In the genomic region with DNA sequence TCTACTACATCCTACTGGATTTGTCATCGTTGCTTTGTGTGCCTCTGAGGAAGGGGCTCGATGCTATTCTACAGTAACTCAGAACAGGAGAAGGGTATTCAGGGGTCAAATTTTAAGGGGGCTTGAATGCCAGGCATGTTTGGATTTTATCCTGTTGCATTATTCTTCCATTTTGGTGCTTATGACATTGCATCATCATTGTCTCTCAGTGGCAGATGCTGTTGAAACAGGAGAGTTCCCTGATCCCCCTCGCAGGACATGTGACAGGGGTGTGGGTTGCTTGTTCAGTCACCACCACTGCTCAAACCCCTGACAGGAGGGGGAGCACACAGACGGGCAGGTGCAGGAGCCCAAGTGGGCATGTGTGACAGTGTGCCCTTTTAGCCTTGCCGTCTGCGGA, we compare ENCODE assay signal across 16 cellular contexts.
DNase-seq lines count a peak whose midpoint lies in the region; ATAC-seq, FAIRE-seq and TF ChIP-seq lines count a peak whose summit lies in the region.
"Had no signal": no experiment of that assay in that cellular context is flagged by ENCODE, and none has a peak within 500 bp of the region (broad histone marks: within the 10 kb centered on the region; RNA-seq: fewer than 3 reads in every experiment).

No MANE protein-coding gene starts in this region.

- H4K20me1 ChIP-seq in HepG2 (ENCODE audit: insufficient read depth, low read length) = no peaks in the 10 kb centered on the region
- H4K20me1 ChIP-seq in K562 (replicated peaks; ENCODE audit: control insufficient read depth, insufficient read depth, low read length) = no peaks in the 10 kb centered on the region

- no peaks in the 10 kb centered on the region for H3K36me3 Mint-ChIP-seq in stimulated activated memory B cell treated with anti-CD40 and anti-IgM and Interleukin-4, amounts not matched to agents 10 μg/mL and 1 μg/mL and 100 μg/mL, for 72 hours
- H3K36me3 Mint-ChIP-seq: CD4-positive, alpha-beta memory T cell had no signal

- 25% methylated on average over 5 of the region's 6 CpGs for WGBS in HepG2 (ENCODE audit: low lambda C conversion rate)
- WGBS in right lobe of liver (ENCODE audit: insufficient coverage, low coverage, low lambda C conversion rate, missing lambda C conversion rate) = 25% methylated on average over 2 of the region's 6 CpGs
- 4% methylated on average over 6 of the region's 6 CpGs for WGBS in K562 (ENCODE audit: insufficient coverage, low coverage, missing lambda C conversion rate)

- H3K9me3 ChIP-seq in HepG2 (ENCODE audit: low read length) (no peaks in the 10 kb centered on the region), right lobe of liver (no peaks in the 10 kb centered on the region), K562 (replicated peaks; ENCODE audit: control insufficient read depth, insufficient read depth, low read depth, low read length) (no peaks in the 10 kb centered on the region)
- H3K9me3 ChIP-seq: BE2C had no signal

- no peaks in the 10 kb centered on the region for H3K4me1 Mint-ChIP-seq in stimulated activated memory B cell treated with anti-CD40 and anti-IgM and Interleukin-4, amounts not matched to agents 10 μg/mL and 1 μg/mL and 100 μg/mL, for 72 hours
- H3K4me1 Mint-ChIP-seq: CD4-positive, alpha-beta memory T cell had no signal

- BruUV-seq in HepG2 (replicated peaks; lab: Mats Ljungman, UMichigan) (no TSS peak), K562 (replicated peaks; lab: Mats Ljungman, UMichigan) (no TSS peak)

- in situ Hi-C loops in HepG2 (cut with HindIII; ENCODE audit: extremely low pct_ligation_motif_present, low pct_unique_long_range_greater_than_20kb) (no loop called here), K562 (cut with MboI) (no loop called here)

- intact Hi-C loops in HepG2 (cut with micrococcal nuclease; ENCODE audit: unreplicated experiment) = no loop called here
- intact Hi-C loops in right lobe of liver (cut with DNase I) = no loop called here
- intact Hi-C loops in K562 (cut with micrococcal nuclease) = no loop called here

- no peak overlapping the region for H3K27ac Mint-ChIP-seq in stimulated activated memory B cell treated with anti-CD40 and anti-IgM and Interleukin-4, amounts not matched to agents 10 μg/mL and 1 μg/mL and 100 μg/mL, for 72 hours
- H3K27ac Mint-ChIP-seq: CD4-positive, alpha-beta memory T cell had no signal

- no peaks in the 10 kb centered on the region for H3K9me3 Mint-ChIP-seq in stimulated activated memory B cell treated with anti-CD40 and anti-IgM and Interleukin-4, amounts not matched to agents 10 μg/mL and 1 μg/mL and 100 μg/mL, for 72 hours

- H3K4me2 ChIP-seq in HepG2 (ENCODE audit: low read depth, low read length) (no peak overlapping the region), K562 (ENCODE audit: insufficient read depth, low read length) (no peak overlapping the region)

- no peak for TF ChIP-seq CTCF in HepG2 (CRISPR knock-in tag; IDR thresholded peaks at IDR 0.05)
- TF ChIP-seq CTCF in right lobe of liver (IDR thresholded peaks at IDR 0.05) = no peak
- TF ChIP-seq CTCF in K562 (IDR thresholded peaks at IDR 0.05 in 2 of 3, conservative IDR thresholded peaks at IDR 0.05 in 1 of 3; ENCODE audit: insufficient read depth in 2 of 3, low read depth in 1 of 3, low read length in 3 of 3) = no peak

- no peak overlapping the region for H2AFZ ChIP-seq in HepG2 (ENCODE audit: low read length)
- no peak overlapping the region for H2AFZ ChIP-seq in K562 (ENCODE audit: low read depth, low read length)

- no peak overlapping the region for H3K27ac ChIP-seq in HepG2 (ENCODE audit: extremely low read length, insufficient read depth, low read length)
- no peak overlapping the region for H3K27ac ChIP-seq in right lobe of liver
- no peak overlapping the region for H3K27ac ChIP-seq in K562 (ENCODE audit: extremely low read depth, low read depth, low read length)
- H3K27ac ChIP-seq: C4-2B had no signal

- H3K4me3 Mint-ChIP-seq in stimulated activated memory B cell treated with anti-CD40 and anti-IgM and Interleukin-4, amounts not matched to agents 10 μg/mL and 1 μg/mL and 100 μg/mL, for 72 hours = no peak overlapping the region

- H3K4me1 ChIP-seq in HepG2 (ENCODE audit: insufficient read depth, low read length) (no peaks in the 10 kb centered on the region), right lobe of liver (no peaks in the 10 kb centered on the region), K562 (replicated peaks in 1 of 2; ENCODE audit: control insufficient read depth in 2 of 2, insufficient read depth in 2 of 2, low read length in 2 of 2) (no peaks in the 10 kb centered on the region)
- H3K4me1 ChIP-seq: BE2C had no signal

- CTCF ChIA-PET in HepG2 (lab: Yijun Ruan, JAX; ENCODE audit: low intra/inter-chr PET ratio, low total read pairs) (no interaction called here), K562 (lab: Yijun Ruan, JAX; ENCODE audit: low intra/inter-chr PET ratio) (no interaction called here)

- TF ChIP-seq POLR2A in HepG2 (IDR thresholded peaks at IDR 0.05; ENCODE audit: insufficient read depth in 1 of 2, low read depth in 2 of 2, low read length in 2 of 2) = no peak
- no peak for TF ChIP-seq POLR2A in right lobe of liver (IDR thresholded peaks at IDR 0.05)
- TF ChIP-seq POLR2A in K562 (conservative IDR thresholded peaks at IDR 0.05) = no peak

- no peaks in the 10 kb centered on the region for H3K79me2 ChIP-seq in HepG2 (ENCODE audit: insufficient read depth, low read length)
- H3K79me2 ChIP-seq in K562 (ENCODE audit: control insufficient read depth, insufficient read depth, low read length) = no peaks in the 10 kb centered on the region

- DNase-seq in HepG2 (ENCODE audit: low spot score) (no peak), right lobe of liver (no peak), NCI-H2171 treated with DMSO at 0.1 percent for 48 hours (lab: John Stamatoyannopoulos, UW) (peak; percentile 88), K562 (ENCODE audit: extremely low read depth in 1 of 4, low spot score in 3 of 4) (no peak), amygdala (lab: John Stamatoyannopoulos, UW) (no peak)
- DNase-seq in activated naive CD4-positive, alpha-beta T cell (lab: John Stamatoyannopoulos, UW) = no peak
- DNase-seq: BE2C; CD4-positive, alpha-beta memory T cell; DMS53; H7; KBM-7 had no signal

- H3K36me3 ChIP-seq in HepG2 (replicated peaks in 1 of 2; ENCODE audit: control insufficient read depth in 1 of 2, insufficient read depth in 2 of 2, low read length in 2 of 2) (no peaks in the 10 kb centered on the region), right lobe of liver (no peaks in the 10 kb centered on the region), K562 (ENCODE audit: control insufficient read depth, insufficient read depth, low read length) (no peaks in the 10 kb centered on the region)
- H3K36me3 ChIP-seq: BE2C had no signal

- POLR2A ChIA-PET in HepG2 (lab: Yijun Ruan, JAX) (no interaction called here), K562 (lab: Yijun Ruan, JAX) (no interaction called here)

- H3K9me1 ChIP-seq in K562 (ENCODE audit: control insufficient read depth, insufficient read depth, low read length) = no peaks in the 10 kb centered on the region

- H3K27me3 Mint-ChIP-seq in stimulated activated memory B cell treated with anti-CD40 and anti-IgM and Interleukin-4, amounts not matched to agents 10 μg/mL and 1 μg/mL and 100 μg/mL, for 72 hours = no peaks in the 10 kb centered on the region

- no peak overlapping the region for H3K4me3 ChIP-seq in HepG2 (replicated peaks in 1 of 3; ENCODE audit: insufficient read depth in 1 of 3, low read depth in 2 of 3, low read length in 3 of 3)
- H3K4me3 ChIP-seq in right lobe of liver = no peak overlapping the region
- H3K4me3 ChIP-seq in K562 = no peak overlapping the region

- no peak for FAIRE-seq in HepG2 (lab: Jason Lieb, UNC)
- no peak for FAIRE-seq in K562 (lab: Jason Lieb, UNC)
- FAIRE-seq: A204.1, D721Med had no signal

- no peaks in the 10 kb centered on the region; a peak in 1 of 5 replicates for H3K27me3 ChIP-seq in HepG2 (ENCODE audit: control insufficient read depth in 1 of 2, insufficient read depth in 2 of 2, low read length in 2 of 2)
- no peaks in the 10 kb centered on the region for H3K27me3 ChIP-seq in right lobe of liver
- H3K27me3 ChIP-seq in K562 (ENCODE audit: control insufficient read depth in 2 of 2, insufficient read depth in 2 of 2, low read length in 2 of 2) = peaks cover 0 to 2% of the 10 kb centered on the region in 2 experiments; a peak in 1 of 5 replicates

- ATAC-seq in HepG2 = no peak
- ATAC-seq in right lobe of liver = no peak
- ATAC-seq in K562 = no peak
- ATAC-seq in stimulated activated memory B cell treated with anti-CD40 and anti-IgM and Interleukin-4, amounts not matched to agents 10 μg/mL and 1 μg/mL and 100 μg/mL, for 72 hours = peak; percentile 41
- ATAC-seq in GM19397 (IDR thresholded peaks at IDR 0.05; ENCODE audit: unreplicated experiment) = no peak

- H3K9ac ChIP-seq in HepG2 (ENCODE audit: insufficient read depth, low read depth, low read length) (no peak overlapping the region), K562 (ENCODE audit: insufficient read depth in 1 of 2, low read depth in 2 of 2, low read length in 2 of 2) (no peak overlapping the region)

- TF ChIP-seq RAD21 in HepG2 (CRISPR knock-in tag; IDR thresholded peaks at IDR 0.05) (no peak), K562 (CRISPR knock-in tag; conservative IDR thresholded peaks at IDR 0.05 in 1 of 2, IDR thresholded peaks at IDR 0.05 in 1 of 2) (no peak)

- TF ChIP-seq EP300 in HepG2 (IDR thresholded peaks at IDR 0.05; ENCODE audit: low read depth in 2 of 2, low read length in 2 of 2) (no peak), HepG2 (CRISPR knock-in tag; IDR thresholded peaks at IDR 0.05; ENCODE audit: borderline replicate concordance) (no peak), K562 (IDR thresholded peaks at IDR 0.05; ENCODE audit: low read length) (no peak)

TF ChIP-seq in HepG2, 621 proteins besides CTCF, POLR2A, EP300 and RAD21 (continues in another document):
- TF ChIP-seq ATF7 (IDR thresholded peaks at IDR 0.05) = peak; percentile 47
- TF ChIP-seq ATF7 (CRISPR knock-in tag; IDR thresholded peaks at IDR 0.05) = no peak
- TF ChIP-seq NFYC (CRISPR knock-in tag; IDR thresholded peaks at IDR 0.05) = no peak
- peak; percentile 75 for TF ChIP-seq CEBPB (IDR thresholded peaks at IDR 0.05; ENCODE audit: borderline replicate concordance, low read depth, low read length)

TF ChIP-seq in K562, 482 proteins besides CTCF, POLR2A, EP300 and RAD21 (continues in another document):
- no peak for TF ChIP-seq BRCA1 (IDR thresholded peaks at IDR 0.05)
- TF ChIP-seq BRCA1 (CRISPR knock-in tag; IDR thresholded peaks at IDR 0.05) = no peak
- TF ChIP-seq ZBTB7A (IDR thresholded peaks at IDR 0.05; ENCODE audit: borderline replicate concordance, control insufficient read depth, low read depth, low read length) = no peak
- no peak for TF ChIP-seq TEAD1 (CRISPR knock-in tag; IDR thresholded peaks at IDR 0.05)
- TF ChIP-seq MYNN (IDR thresholded peaks at IDR 0.05) = no peak
- no peak for TF ChIP-seq MYNN (CRISPR knock-in tag; IDR thresholded peaks at IDR 0.05)

Comparison
In these comparisons a context has a peak if more than half of its experiments do, and no peak if none do; other contexts are left out.
1. Of the 241 proteins assayed by ChIP-seq in both HepG2 and K562: peak only in HepG2: CEBPB; only in K562: none; in both: none; in neither: 238; mixed calls (peak in some experiments, not most) for 2.